ENCODE assay signal across 8 cellular contexts in the genomic region with DNA sequence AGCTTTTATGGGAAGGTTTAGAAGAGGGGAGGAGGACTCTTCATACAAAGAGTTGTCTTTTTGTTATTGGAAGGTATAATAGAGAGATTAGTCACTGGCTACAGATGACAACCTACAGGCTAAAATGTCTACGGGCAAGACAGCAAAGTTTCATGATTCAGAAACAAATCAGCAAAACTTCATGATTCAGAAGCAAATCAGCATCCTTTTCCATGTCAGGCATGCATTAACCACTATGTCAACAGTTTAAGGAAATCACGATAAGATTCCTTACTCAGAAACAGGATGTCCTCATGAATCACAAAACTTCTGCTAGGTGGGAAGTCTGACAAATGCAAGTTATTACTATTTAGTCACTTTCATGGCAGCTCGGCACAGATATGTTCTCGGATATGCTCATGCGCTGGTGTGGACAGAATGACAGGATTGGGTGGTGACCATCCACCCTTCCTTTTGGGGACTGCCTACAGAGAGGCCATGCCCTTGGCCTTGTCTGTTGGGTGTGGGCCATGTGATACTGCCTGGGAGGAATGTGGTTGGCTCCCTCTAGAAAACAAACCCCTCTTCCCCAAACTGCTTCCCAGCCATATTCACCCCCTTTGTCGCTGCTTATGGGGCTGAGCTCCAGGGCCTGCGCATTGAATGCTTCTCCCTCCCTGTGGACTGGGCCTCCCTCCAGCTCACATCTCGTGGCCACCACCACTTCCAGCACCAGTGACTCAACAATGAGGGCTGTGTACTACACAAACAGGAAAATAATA. TPM values are rescaled to one million over a fixed set of nuclear protein-coding genes. Genes with fewer than 3 reads are reported as not detected.
DNase-seq lines count a peak whose midpoint lies in the region; TF ChIP-seq lines count a peak whose summit lies in the region.

No MANE protein-coding gene starts in this region.

- H3K27me3 ChIP-seq in dorsolateral prefrontal cortex = no peaks in the 10 kb centered on the region
- H3K27me3 ChIP-seq in vagina = no peaks in the 10 kb centered on the region
- H3K27me3 ChIP-seq in H9 (ENCODE audit: insufficient read depth, low read length) = no peaks in the 10 kb centered on the region

- WGBS in mesodermal cell (ENCODE audit: insufficient coverage in 2 of 2), 2 experiments = 73 to 80% methylated on average over 2 to 5 of the region's 8 CpGs
- no CpG with 5 or more reads among the region's 8 CpGs for WGBS in H9 (ENCODE audit: extremely low coverage, insufficient read length, low lambda C conversion rate)

- H3K79me2 ChIP-seq in H9 (ENCODE audit: insufficient read depth, low read length) = no peaks in the 10 kb centered on the region

- no peak overlapping the region for H3K4me2 ChIP-seq in H9 (ENCODE audit: insufficient read depth, insufficient read length, low read length)

- H3K36me3 Mint-ChIP-seq in H9 (ENCODE audit: insufficient read depth in 1 of 3, low read depth in 3 of 3) = no peaks in the 10 kb centered on the region

- no peak for TF ChIP-seq POLR2A in vagina (IDR thresholded peaks at IDR 0.05)

- intact Hi-C loops in dorsolateral prefrontal cortex (cut with DNase I) (loop anchor here (1.0 to 10.0 kb wide), 4 partner anchors 11 to 528 kb away; partner anchors contain the start of genes CSTF3 (in 1 of the 2) and HIPK3 (in 1 of the 2)), vagina (cut with DNase I) (no loop called here)

- no peak overlapping the region for H4K8ac ChIP-seq in H9 (replicated peaks; ENCODE audit: insufficient read length, low read depth, low read length)

- no peak overlapping the region for H2BK120ac ChIP-seq in H9 (ENCODE audit: low read depth, low read length, poor library complexity, severe bottlenecking)

- H3K9ac ChIP-seq in H9 (ENCODE audit: extremely low read depth, insufficient read length, low read length) = no peak overlapping the region

- no peak overlapping the region for H3K23ac ChIP-seq in H9 (ENCODE audit: insufficient read length, low read depth, low read length)

- peaks cover 32 to 38% of the 10 kb centered on the region in 2 experiments for H3K4me1 Mint-ChIP-seq in H9

- H3K23me2 ChIP-seq in H9 (ENCODE audit: insufficient read length, low read depth, low read length, poor library complexity, severe bottlenecking) = no peaks in the 10 kb centered on the region

- H3K4ac ChIP-seq in H9 (ENCODE audit: low read depth, low read length) = no peak overlapping the region

- H3K27me3 Mint-ChIP-seq in H9 (ENCODE audit: low read depth) = no peaks in the 10 kb centered on the region; the same call in 1 of the 2 replicates

- H3K14ac ChIP-seq in H9 (ENCODE audit: insufficient read depth, low read length) = no peak overlapping the region

- H3K4me3 ChIP-seq in dorsolateral prefrontal cortex = peak overlapping the region in 1 of 59 donors; percentile 6
- H3K4me3 ChIP-seq in mesodermal cell (ENCODE audit: extremely low read depth, insufficient read depth, low read length, poor library complexity, severe bottlenecking) = no peak overlapping the region
- no peak overlapping the region for H3K4me3 ChIP-seq in vagina

- no peak overlapping the region for H3K56ac ChIP-seq in H9 (ENCODE audit: insufficient read length, low read depth, low read length)

- no peaks in the 10 kb centered on the region for H3K36me3 ChIP-seq in mesodermal cell (ENCODE audit: control insufficient read depth, insufficient read depth, low read length)
- H3K36me3 ChIP-seq in vagina = no peaks in the 10 kb centered on the region

- DNase-seq in stimulated activated CD4-positive, alpha-beta T cell treated with anti-CD3 and anti-CD28 coated beads, Interleukin-15, amount 100 ng/mL, for 24 hours = peak; percentile 38
- DNase-seq in stimulated activated CD4-positive, alpha-beta T cell treated with anti-CD3 and anti-CD28 coated beads, Interleukin-2, amount 100 ng/mL, for 24 hours = no peak
- peak in 8 of 10 donors; percentile 43 to 75 (median 63) for DNase-seq in dorsolateral prefrontal cortex
- DNase-seq in vagina (ENCODE audit: extremely low spot score in 2 of 2) = peak in 1 of 2 donors; percentile 94
- DNase-seq in NK-92 (lab: John Stamatoyannopoulos, UW; ENCODE audit: unreplicated experiment) = no peak
- DNase-seq in H9 = no peak
- DNase-seq in DMS79 (lab: John Stamatoyannopoulos, UW) = no peak

- no peak overlapping the region for H2AK5ac ChIP-seq in H9 (ENCODE audit: insufficient read length, low read length)

- H4K20me1 ChIP-seq in H9 (ENCODE audit: control insufficient read depth, insufficient read depth, insufficient read length) = no peaks in the 10 kb centered on the region

- no peak overlapping the region for H3K18ac ChIP-seq in H9 (ENCODE audit: insufficient read length, low read depth, low read length)

- H3K9me3 ChIP-seq in mesodermal cell (ENCODE audit: control insufficient read depth, low read length) (peaks cover 5% of the 10 kb centered on the region), vagina (no peaks in the 10 kb centered on the region), H9 (ENCODE audit: control insufficient read depth, low read depth, low read length) (no peaks in the 10 kb centered on the region)

- peaks cover 41% of the 10 kb centered on the region for H3K4me1 ChIP-seq in mesodermal cell (ENCODE audit: control insufficient read depth, insufficient read depth, low read length, poor library complexity, severe bottlenecking)
- H3K4me1 ChIP-seq in vagina = peaks cover 56% of the 10 kb centered on the region
- peaks cover 5% of the 10 kb centered on the region; the same call in 1 of the 2 replicates for H3K4me1 ChIP-seq in H9 (ENCODE audit: insufficient read depth, low read length)

- H3K27ac Mint-ChIP-seq in H9 = no peak overlapping the region

- no peak overlapping the region for H2BK12ac ChIP-seq in H9 (ENCODE audit: insufficient read length, low read depth, low read length)

- H4K91ac ChIP-seq in H9 (ENCODE audit: insufficient read length, low read depth, low read length) = no peak overlapping the region

- H2BK15ac ChIP-seq in H9 (ENCODE audit: low read depth, low read length) = no peak overlapping the region

- no peak overlapping the region for H2BK5ac ChIP-seq in H9 (ENCODE audit: insufficient read length, low read length)

- no peaks in the 10 kb centered on the region for H3K79me1 ChIP-seq in H9 (ENCODE audit: insufficient read depth, low read depth, low read length, poor library complexity, severe bottlenecking)

- no peak overlapping the region; a peak in 1 of 5 replicates for H3K4me3 Mint-ChIP-seq in H9

- H3K27ac ChIP-seq in dorsolateral prefrontal cortex (peak overlapping the region in 51 of 59 donors; percentile 30 to 90 (median 80)), mesodermal cell (ENCODE audit: low read depth, low read length, severe bottlenecking) (peak overlapping the region; percentile 87), vagina (peak overlapping the region; percentile 81), H9 (ENCODE audit: insufficient read length, low read depth, low read length) (no peak overlapping the region)

- no peak for TF ChIP-seq CTCF in dorsolateral prefrontal cortex (IDR thresholded peaks at IDR 0.05 in 54 of 56, conservative IDR thresholded peaks at IDR 0.05 in 2 of 56; ENCODE audit: low read depth in 1 of 56, partially characterized antibody in 56 of 56)
- no peak for TF ChIP-seq CTCF in vagina (IDR thresholded peaks at IDR 0.05)
- TF ChIP-seq CTCF in H9 (conservative IDR thresholded peaks at IDR 0.05) = no peak

- no peak overlapping the region for H2BK20ac ChIP-seq in H9 (ENCODE audit: low read depth, low read length, poor library complexity, severe bottlenecking)

- H2AFZ ChIP-seq in H9 (ENCODE audit: low read length) = no peak overlapping the region

- H4K5ac ChIP-seq in H9 (ENCODE audit: insufficient read length, low read depth, low read length) = no peak overlapping the region

- H3K9me3 Mint-ChIP-seq in H9 = no peaks in the 10 kb centered on the region

- H3T11ph ChIP-seq in H9 (ENCODE audit: low read length) = no peak overlapping the region

RNA-seq across cellular contexts. Expression of gene C11orf91, which starts 10.2 kb away (rescaled TPM):
- total RNA-seq in dorsolateral prefrontal cortex (1 to 10 TPM in 9 of 120 experiments, under 1 TPM in 17, not detected in 94; 0.50 to 1.8 (median 0.85) TPM), vagina (not detected), H9 (2021) (not detected in 2 replicates)
- 1.1 TPM for polyA plus RNA-seq in mesodermal cell (2013, experiment 1 of 2)
- polyA plus RNA-seq in mesodermal cell (2013, experiment 2 of 2) = not detected

RNA-seq across cellular contexts. Expression of gene CD59, which starts 45.8 kb away (rescaled TPM):
- total RNA-seq in dorsolateral prefrontal cortex = 100 to 1,000 TPM; 235 to 598 (median 367) TPM
- 248 TPM for polyA plus RNA-seq in mesodermal cell (2013, experiment 1 of 2)
- 222 TPM for polyA plus RNA-seq in mesodermal cell (2013, experiment 2 of 2)
- total RNA-seq in vagina = 272 TPM
- total RNA-seq in H9 (2021) = 91.5 and 93.2 TPM in 2 replicates

Comparison
In these comparisons a context has a peak if more than half of its experiments do, and no peak if none do; other contexts are left out.
1. DNase-seq: peak in stimulated activated CD4-positive, alpha-beta T cell treated with anti-CD3 and anti-CD28 coated beads, Interleukin-15, amount 100 ng/mL, for 24 hours (single experiment) and dorsolateral prefrontal cortex (8 of 10); none in stimulated activated CD4-positive, alpha-beta T cell treated with anti-CD3 and anti-CD28 coated beads, Interleukin-2, amount 100 ng/mL, for 24 hours (0 of 2), NK-92 (single experiment), H9 (single experiment) and DMS79 (single experiment).